Comparison of ENCODE assay signal across 21 cellular contexts in the genomic region with DNA sequence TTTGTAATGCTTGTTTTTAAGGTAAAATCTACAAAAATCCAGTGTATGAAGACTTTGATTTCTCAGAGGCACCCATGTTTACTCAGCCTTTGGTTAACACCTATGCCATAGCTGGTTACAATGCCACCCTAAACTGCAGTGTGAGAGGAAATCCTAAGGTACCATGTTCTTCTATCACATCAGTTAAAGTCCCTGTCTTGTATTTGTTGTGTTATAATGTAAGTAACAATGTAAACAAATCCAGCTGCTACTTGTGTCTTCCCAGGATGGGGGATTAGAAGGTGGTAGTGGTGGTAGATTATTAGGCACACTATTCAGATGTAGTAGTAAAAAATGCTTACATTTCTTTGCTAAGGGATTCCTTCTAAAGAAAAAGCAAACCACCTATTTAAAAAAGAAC. TPM values are rescaled to one million over a fixed set of nuclear protein-coding genes. Genes with fewer than 3 reads are reported as not detected.
DNase-seq lines count a peak whose midpoint lies in the region; ATAC-seq and TF ChIP-seq lines count a peak whose summit lies in the region.
"Had no signal": no experiment of that assay in that cellular context is flagged by ENCODE, and none has a peak within 500 bp of the region (broad histone marks: within the 10 kb centered on the region; RNA-seq: fewer than 3 reads in every experiment).

No MANE protein-coding gene starts in this region.

- H3K4me1 ChIP-seq in gastrocnemius medialis (peaks cover 13 to 31% of the 10 kb centered on the region in 2 donors), MM.1S (ENCODE audit: low read length) (no peaks in the 10 kb centered on the region), Karpas-422 (ENCODE audit: low read length) (no peaks in the 10 kb centered on the region), spleen (no peaks in the 10 kb centered on the region)
- H3K4me1 ChIP-seq: BLaER1, Caco-2 had no signal

- peaks cover 29 to 33% of the 10 kb centered on the region in 2 donors for H3K27me3 Mint-ChIP-seq in natural killer cell (ENCODE audit: low read depth in 2 of 2)
- H3K27me3 Mint-ChIP-seq in natural killer cell treated with Interleukin-12 subunit alpha and Interleukin-12 subunit beta and Interleukin-15 and Interleukin-18, amount 100 ng/mL, for 72 hours: peaks cover 19 to 21% of the 10 kb centered on the region in 2 donors
- H3K27me3 Mint-ChIP-seq: B cell had no signal

- H3K27ac ChIP-seq in gastrocnemius medialis (peak overlapping the region; percentile 52 to 76 (median 60)), MM.1S (ENCODE audit: low read length) (no peak overlapping the region), Karpas-422 (ENCODE audit: low read length) (no peak overlapping the region), spleen (no peak overlapping the region)
- H3K27ac ChIP-seq: 22Rv1, BLaER1, C4-2B, GM23248 had no signal

- in situ Hi-C loops in gastrocnemius medialis (cut with MboI; ENCODE audit: low sequenced_read_pairs in 4 of 4): no loop called here

- TF ChIP-seq CTCF in natural killer cell (IDR thresholded peaks at IDR 0.05): no peak
- TF ChIP-seq CTCF in gastrocnemius medialis (IDR thresholded peaks at IDR 0.05 in 4 of 5, conservative IDR thresholded peaks at IDR 0.05 in 1 of 5): no peak
- TF ChIP-seq CTCF in MM.1S (IDR thresholded peaks at IDR 0.05; ENCODE audit: low read length): no peak
- TF ChIP-seq CTCF in spleen (IDR thresholded peaks at IDR 0.05 in 8 of 11, conservative IDR thresholded peaks at IDR 0.05 in 3 of 11): no peak

- no peaks in the 10 kb centered on the region for H3K9me2 ChIP-seq in MM.1S (replicated peaks; ENCODE audit: insufficient read depth, low read length)
- no peaks in the 10 kb centered on the region for H3K9me2 ChIP-seq in Karpas-422 (replicated peaks; ENCODE audit: insufficient read depth, low read length)

- H3K79me2 ChIP-seq in MM.1S (ENCODE audit: low read length) (no peaks in the 10 kb centered on the region), Karpas-422 (ENCODE audit: low read length) (no peaks in the 10 kb centered on the region)

- H3K4me3 ChIP-seq in gastrocnemius medialis: no peak overlapping the region
- H3K4me3 ChIP-seq in MM.1S (ENCODE audit: low read length): no peak overlapping the region
- H3K4me3 ChIP-seq in Karpas-422 (ENCODE audit: low read length): no peak overlapping the region
- H3K4me3 ChIP-seq in spleen: no peak overlapping the region
- H3K4me3 ChIP-seq: BLaER1, GM23248 had no signal

- H3K4me1 Mint-ChIP-seq in natural killer cell: peaks cover 7 to 11% of the 10 kb centered on the region in 2 donors
- peaks cover 0 to 4% of the 10 kb centered on the region in 2 donors for H3K4me1 Mint-ChIP-seq in natural killer cell treated with Interleukin-12 subunit alpha and Interleukin-12 subunit beta and Interleukin-15 and Interleukin-18, amount 100 ng/mL, for 72 hours (ENCODE audit: low read depth in 2 of 2)
- H3K4me1 Mint-ChIP-seq: CD4-positive, CD25-positive, alpha-beta regulatory T cell had no signal

- ATAC-seq in natural killer cell (peak in 2 of 3 donors; percentile 49 to 74), gastrocnemius medialis (no peak)
- ATAC-seq in natural killer cell treated with Interleukin-12 subunit alpha and Interleukin-12 subunit beta and Interleukin-15 and Interleukin-18, amount 100 ng/mL, for 72 hours: no peak
- ATAC-seq: CD8-positive, alpha-beta T cell had no signal

- H3K36me3 Mint-ChIP-seq in natural killer cell: no peaks in the 10 kb centered on the region
- H3K36me3 Mint-ChIP-seq in natural killer cell treated with Interleukin-12 subunit alpha and Interleukin-12 subunit beta and Interleukin-15 and Interleukin-18, amount 100 ng/mL, for 72 hours: no peaks in the 10 kb centered on the region
- H3K36me3 Mint-ChIP-seq: CD4-positive, CD25-positive, alpha-beta regulatory T cell; CD8-positive, alpha-beta T cell had no signal

- no peak overlapping the region for H3K4me3 Mint-ChIP-seq in natural killer cell
- no peak overlapping the region for H3K4me3 Mint-ChIP-seq in natural killer cell treated with Interleukin-12 subunit alpha and Interleukin-12 subunit beta and Interleukin-15 and Interleukin-18, amount 100 ng/mL, for 72 hours
- H3K4me3 Mint-ChIP-seq: B cell; CD4-positive, CD25-positive, alpha-beta regulatory T cell; CD8-positive, alpha-beta T cell had no signal

- H3K4me2 ChIP-seq in MM.1S (ENCODE audit: low read depth, low read length) (no peak overlapping the region), Karpas-422 (ENCODE audit: low read depth, low read length, poor library complexity, severe bottlenecking) (no peak overlapping the region)
- H3K4me2 ChIP-seq: BLaER1 had no signal

- H3K9me3 ChIP-seq in gastrocnemius medialis (no peaks in the 10 kb centered on the region), MM.1S (replicated peaks; ENCODE audit: insufficient read depth, low read length) (no peaks in the 10 kb centered on the region), Karpas-422 (ENCODE audit: low read length) (no peaks in the 10 kb centered on the region), spleen (no peaks in the 10 kb centered on the region)
- H3K9me3 ChIP-seq: BLaER1, Caco-2 had no signal

- H3K27me3 ChIP-seq in gastrocnemius medialis: no peaks in the 10 kb centered on the region
- no peaks in the 10 kb centered on the region for H3K27me3 ChIP-seq in MM.1S (replicated peaks; ENCODE audit: insufficient read depth, low read length)
- 0 out of 2 replicates have a peak, but pooled peaks cover 3% of the 10 kb centered on the region for H3K27me3 ChIP-seq in Karpas-422 (ENCODE audit: low read length)
- H3K27me3 ChIP-seq in spleen (replicated peaks in 1 of 7): no peaks in the 10 kb centered on the region
- H3K27me3 ChIP-seq: BLaER1 had no signal

- no peaks in the 10 kb centered on the region for H3K9me3 Mint-ChIP-seq in natural killer cell
- no peaks in the 10 kb centered on the region for H3K9me3 Mint-ChIP-seq in natural killer cell treated with Interleukin-12 subunit alpha and Interleukin-12 subunit beta and Interleukin-15 and Interleukin-18, amount 100 ng/mL, for 72 hours
- H3K9me3 Mint-ChIP-seq: CD8-positive, alpha-beta T cell had no signal

- no peak overlapping the region for H2AFZ ChIP-seq in MM.1S (ENCODE audit: low read length)
- no peak overlapping the region for H2AFZ ChIP-seq in Karpas-422 (ENCODE audit: low read length)
- H2AFZ ChIP-seq: GM23248 had no signal

- intact Hi-C loops in natural killer cell (cut with micrococcal nuclease) (loop anchor here (10.0 kb wide), 1 partner anchor 67 kb away; no protein-coding TSS in a partner anchor), gastrocnemius medialis (cut with DNase I; ENCODE audit: low total_unique reads) (loop anchor here (10.0 kb wide), 1 partner anchor 77 kb away; no protein-coding TSS in a partner anchor), spleen (cut with DNase I; ENCODE audit: low total_unique reads) (no loop called here)

- TF ChIP-seq POLR2A in gastrocnemius medialis (IDR thresholded peaks at IDR 0.05) (no peak), spleen (IDR thresholded peaks at IDR 0.05) (no peak)

- DNase-seq in DMS53 (lab: John Stamatoyannopoulos, UW) (peak; percentile 20), DMS53 treated with DMSO at 0.1 percent for 48 hours (lab: John Stamatoyannopoulos, UW; ENCODE audit: unreplicated experiment) (no peak), natural killer cell (no peak), gastrocnemius medialis (no peak), MM.1S (no peak), Karpas-422 (no peak), spleen (no peak)
- no peak for DNase-seq in natural killer cell treated with Interleukin-12 subunit alpha and Interleukin-12 subunit beta and Interleukin-15 and Interleukin-18, amount 100 ng/mL, for 72 hours (ENCODE audit: low spot score)
- DNase-seq: Caco-2; CD4-positive, CD25-positive, alpha-beta regulatory T cell; CD8-positive, alpha-beta T cell; DMS153; DMS79 treated with DMSO at 0.1 percent for 48 hours; GF-D8; GM23248; H7; HCEC 1CT had no signal

- H3K9ac ChIP-seq in MM.1S (ENCODE audit: low read length): no peak overlapping the region
- no peak overlapping the region for H3K9ac ChIP-seq in Karpas-422 (ENCODE audit: low read length)
- H3K9ac ChIP-seq: BLaER1, GM23248 had no signal

- H3F3A ChIP-seq in MM.1S (ENCODE audit: insufficient read depth, low read length): no peaks in the 10 kb centered on the region

- H3K36me3 ChIP-seq in gastrocnemius medialis (peaks cover 0 to 91% of the 10 kb centered on the region in 2 donors), MM.1S (replicated peaks; ENCODE audit: insufficient read depth, low read length) (no peaks in the 10 kb centered on the region), Karpas-422 (ENCODE audit: insufficient read depth, low read length) (no peaks in the 10 kb centered on the region), spleen (no peaks in the 10 kb centered on the region)
- H3K36me3 ChIP-seq: BLaER1 had no signal

- no peak overlapping the region for H3K27ac Mint-ChIP-seq in natural killer cell
- H3K27ac Mint-ChIP-seq in natural killer cell treated with Interleukin-12 subunit alpha and Interleukin-12 subunit beta and Interleukin-15 and Interleukin-18, amount 100 ng/mL, for 72 hours: no peak overlapping the region
- H3K27ac Mint-ChIP-seq: B cell; CD8-positive, alpha-beta T cell had no signal

- H4K20me1 ChIP-seq in MM.1S (ENCODE audit: insufficient read depth, low read length) (no peaks in the 10 kb centered on the region), Karpas-422 (ENCODE audit: insufficient read depth, low read depth, low read length) (no peaks in the 10 kb centered on the region)
- H4K20me1 ChIP-seq: BLaER1 had no signal

RNA-seq across cellular contexts. Expression of gene CHPT1, which starts 19.4 kb away (rescaled TPM):
- total RNA-seq in natural killer cell (10 to 100 TPM in 1 of 3 donors, 1 to 10 TPM in 2; 3.9 to 23.6 (median 7.3) TPM), gastrocnemius medialis (10 to 100 TPM; 32.3 to 67.3 (median 36.1) TPM), spleen (100 to 1,000 TPM in 2 of 7 donors, 10 to 100 TPM in 5; 42.4 to 115 (median 47.8) TPM)
- 10 to 100 TPM in 1 of 2 donors, 1 to 10 TPM in 1; 5.3 to 21.0 TPM for total RNA-seq in natural killer cell treated with Interleukin-12 subunit alpha and Interleukin-12 subunit beta and Interleukin-15 and Interleukin-18, amount 100 ng/mL, for 72 hours
- 0.11 TPM in 1 of 2 replicates, not detected in the other for total RNA-seq in Karpas-422 (2014; rRNA removed; shearing (Covaris generic); ENCODE audit: low replicate concordance)
- 10 to 100 TPM; 26.8 to 34.3 (median 30.4) TPM for polyA plus RNA-seq in spleen

Comparison
In these comparisons a context has a peak if more than half of its experiments do, and no peak if none do; other contexts are left out.
1. ATAC-seq: peak in natural killer cell (2 of 3); none in natural killer cell treated with Interleukin-12 subunit alpha and Interleukin-12 subunit beta and Interleukin-15 and Interleukin-18, amount 100 ng/mL, for 72 hours (0 of 2) and gastrocnemius medialis (0 of 2).
2. H3K27ac ChIP-seq: peak in gastrocnemius medialis (4 of 4); none in MM.1S (single experiment), Karpas-422 (single experiment) and spleen (0 of 8).